Comparison of ENCODE assay signal across 1 cellular context in the genomic region with DNA sequence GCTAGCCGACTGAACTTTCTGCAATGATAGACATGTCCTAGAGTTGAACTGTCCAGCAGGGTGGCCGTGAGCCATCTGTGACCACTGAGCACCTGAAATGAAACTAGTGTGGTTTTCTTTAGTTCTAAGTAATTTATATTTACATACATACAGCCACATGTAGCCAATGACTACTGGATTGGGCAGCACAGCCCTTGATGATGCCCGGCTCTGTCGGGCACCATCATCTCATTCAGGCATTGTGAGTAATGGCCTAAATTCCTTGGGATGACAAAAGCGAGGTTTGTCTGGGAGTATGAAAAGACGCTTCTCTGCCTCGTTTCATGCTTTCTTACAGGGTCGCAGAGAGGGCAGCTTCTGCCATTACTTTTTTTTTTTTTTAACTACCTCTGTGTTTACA.
TF ChIP-seq lines count a peak whose summit lies in the region.

No MANE protein-coding gene starts in this region.

TF ChIP-seq in H1, 55 proteins besides CTCF, POLR2A, EP300 and RAD21:
- TF ChIP-seq SP1 (IDR thresholded peaks at IDR 0.05; ENCODE audit: low read depth, low read length) (no peak), MAFK (IDR thresholded peaks at IDR 0.05; ENCODE audit: low read depth, low read length) (no peak), JUND (IDR thresholded peaks at IDR 0.05; ENCODE audit: low read length) (no peak), POLR2AphosphoS5 (IDR thresholded peaks at IDR 0.05; ENCODE audit: low read depth, low read length) (no peak), SAP30 (IDR thresholded peaks at IDR 0.05; ENCODE audit: insufficient read depth, insufficient replicate concordance, low read length) (no peak), KDM5A (IDR thresholded peaks at IDR 0.05; ENCODE audit: low read length) (no peak)
- TF ChIP-seq, protein P1, sequence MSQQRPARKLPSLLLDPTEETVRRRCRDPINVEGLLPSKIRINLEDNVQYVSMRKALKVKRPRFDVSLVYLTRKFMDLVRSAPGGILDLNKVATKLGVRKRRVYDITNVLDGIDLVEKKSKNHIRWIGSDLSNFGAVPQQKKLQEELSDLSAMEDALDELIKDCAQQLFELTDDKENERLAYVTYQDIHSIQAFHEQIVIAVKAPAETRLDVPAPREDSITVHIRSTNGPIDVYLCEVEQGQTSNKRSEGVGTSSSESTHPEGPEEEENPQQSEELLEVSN (IDR thresholded peaks at IDR 0.05): no peak
